In the genomic region with DNA sequence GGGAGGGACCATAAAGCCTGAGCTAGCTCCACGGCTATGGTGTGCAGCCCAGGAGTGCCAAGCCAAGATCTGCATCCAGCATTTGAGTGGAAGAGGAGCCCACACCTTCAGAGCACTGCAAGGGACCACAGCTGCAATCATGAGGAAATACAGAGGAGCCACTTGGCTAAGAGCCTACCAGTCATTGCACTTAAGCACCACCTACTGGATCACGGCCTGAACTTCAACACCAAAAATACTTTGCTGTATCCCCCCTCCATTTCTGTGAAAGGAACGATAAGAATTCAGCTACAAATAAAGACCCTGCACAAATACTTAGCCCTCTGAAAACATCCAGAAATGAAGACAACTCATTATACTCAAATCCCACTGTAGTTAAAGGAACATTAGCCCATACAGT, we compare ENCODE assay signal across 17 cellular contexts.
DNase-seq lines count a peak whose midpoint lies in the region; ATAC-seq, FAIRE-seq and TF ChIP-seq lines count a peak whose summit lies in the region.
"Had no signal": no experiment of that assay in that cellular context is flagged by ENCODE, and none has a peak within 500 bp of the region (broad histone marks: within the 10 kb centered on the region; RNA-seq: fewer than 3 reads in every experiment).

No MANE protein-coding gene starts in this region.

- no peak overlapping the region for H3K4me2 ChIP-seq in DND-41 (ENCODE audit: insufficient read depth, low read length)
- no peak overlapping the region for H3K4me2 ChIP-seq in GM23338

- H4K20me1 ChIP-seq in DND-41 (ENCODE audit: insufficient read depth, low read length) (no peaks in the 10 kb centered on the region), GM23338 (replicated peaks; ENCODE audit: insufficient read depth) (no peaks in the 10 kb centered on the region)

- H3K9me3 Mint-ChIP-seq in GM23338, result peaks cover 41% of the 10 kb centered on the region
- peaks cover 16 to 35% of the 10 kb centered on the region in 2 donors for H3K9me3 Mint-ChIP-seq in stimulated activated naive CD8-positive, alpha-beta T cell treated with anti-CD3 and anti-CD28 coated beads, Interleukin-15, amount 100 ng/mL, for 72 hours

- H3K79me2 ChIP-seq in DND-41 (ENCODE audit: insufficient read depth, low read length), result no peaks in the 10 kb centered on the region
- H3K79me2 ChIP-seq in GM23338 (replicated peaks; ENCODE audit: insufficient read depth), result no peaks in the 10 kb centered on the region

- peaks cover 4% of the 10 kb centered on the region; the same call in 1 of the 3 replicates for H3K4me1 Mint-ChIP-seq in GM23338
- no peaks in the 10 kb centered on the region for H3K4me1 Mint-ChIP-seq in stimulated activated naive CD8-positive, alpha-beta T cell treated with anti-CD3 and anti-CD28 coated beads, Interleukin-15, amount 100 ng/mL, for 72 hours
- H3K4me1 Mint-ChIP-seq: activated CD4-positive, alpha-beta T cell treated with anti-CD3 and anti-CD28 coated beads for 36 hours had no signal

- peak; percentile 40 for TF ChIP-seq CTCF in DND-41 (IDR thresholded peaks at IDR 0.05; ENCODE audit: borderline replicate concordance, extremely low read depth, low read length, poor library complexity, severe bottlenecking)
- TF ChIP-seq CTCF in GM23338 (conservative IDR thresholded peaks at IDR 0.05; ENCODE audit: low read depth in 2 of 2), result peak; percentile 46 to 66
- TF ChIP-seq CTCF in bronchial epithelial cell (IDR thresholded peaks at IDR 0.05; ENCODE audit: insufficient read depth, low read length, severe bottlenecking), result no peak

- no peaks in the 10 kb centered on the region for H3F3A ChIP-seq in GM23338 (replicated peaks; ENCODE audit: low read depth)

- H3K4me3 Mint-ChIP-seq in GM23338, result no peak overlapping the region
- no peak overlapping the region for H3K4me3 Mint-ChIP-seq in stimulated activated naive CD8-positive, alpha-beta T cell treated with anti-CD3 and anti-CD28 coated beads, Interleukin-15, amount 100 ng/mL, for 72 hours
- H3K4me3 Mint-ChIP-seq: activated CD4-positive, alpha-beta T cell treated with anti-CD3 and anti-CD28 coated beads for 36 hours; activated T-cell treated with anti-CD3 and anti-CD28 coated beads, Interleukin-2, amount 50 U/mL, for 4 hours; natural killer cell treated with Interleukin-12 subunit alpha and Interleukin-12 subunit beta and Interleukin-15 and Interleukin-18, amount 100 ng/mL, for 72 hours had no signal

- H3K27ac Mint-ChIP-seq in GM23338, result no peak overlapping the region
- H3K27ac Mint-ChIP-seq in stimulated activated naive CD8-positive, alpha-beta T cell treated with anti-CD3 and anti-CD28 coated beads, Interleukin-15, amount 100 ng/mL, for 72 hours, result no peak overlapping the region
- H3K27ac Mint-ChIP-seq: activated CD4-positive, alpha-beta T cell treated with anti-CD3 and anti-CD28 coated beads for 36 hours; natural killer cell treated with Interleukin-12 subunit alpha and Interleukin-12 subunit beta and Interleukin-15 and Interleukin-18, amount 100 ng/mL, for 72 hours had no signal

- DNase-seq in DND-41, result peak; percentile 6
- peak; percentile 48 for DNase-seq in GM23338 (ENCODE audit: low spot score)
- DNase-seq in NAMALWA (ENCODE audit: low spot score), result peak; percentile 49
- DNase-seq in bronchial epithelial cell (ENCODE audit: low read depth), result no peak
- no peak for DNase-seq in GOT3 (lab: John Stamatoyannopoulos, UW)
- DNase-seq in stimulated activated naive CD8-positive, alpha-beta T cell treated with anti-CD3 and anti-CD28 coated beads, Interleukin-15, amount 100 ng/mL, for 72 hours, result no peak
- no peak for DNase-seq in NCI-H1436 (lab: John Stamatoyannopoulos, UW)
- DNase-seq: activated CD4-positive, alpha-beta T cell treated with anti-CD3 and anti-CD28 coated beads for 36 hours; activated T-cell treated with anti-CD3 and anti-CD28 coated beads, Interleukin-2, amount 50 U/mL, for 4 hours; esophagus squamous epithelium; GF-D8; hippocampal formation; NCI-H187 treated with DMSO at 0.1 percent for 48 hours had no signal

- H3K27ac ChIP-seq in DND-41 (ENCODE audit: low read length) (no peak overlapping the region), GM23338 (ENCODE audit: low read depth) (no peak overlapping the region)
- H3K27ac ChIP-seq: esophagus squamous epithelium, right atrium auricular region had no signal

- H3K4me3 ChIP-seq in DND-41 (ENCODE audit: low read depth in 1 of 2, low read length in 2 of 2), result no peak overlapping the region
- no peak overlapping the region for H3K4me3 ChIP-seq in GM23338
- no peak overlapping the region for H3K4me3 ChIP-seq in bronchial epithelial cell (ENCODE audit: low read depth, low read length)
- H3K4me3 ChIP-seq: esophagus squamous epithelium, right atrium auricular region had no signal

- no peak overlapping the region for H3K9ac ChIP-seq in DND-41 (ENCODE audit: low read depth, low read length)

- peak; percentile 23 for FAIRE-seq in bronchial epithelial cell (lab: Jason Lieb, UNC)
- FAIRE-seq: HTR-8/SVneo had no signal

- peaks cover 9% of the 10 kb centered on the region; the same call in 1 of the 2 replicates for H3K9me2 ChIP-seq in GM23338 (ENCODE audit: insufficient read depth)

- H2AFZ ChIP-seq in DND-41 (ENCODE audit: low read depth, low read length) (no peak overlapping the region), GM23338 (no peak overlapping the region)

- H3K9me3 ChIP-seq in DND-41 (ENCODE audit: insufficient read depth, low read length, severe bottlenecking), result peaks cover 2% of the 10 kb centered on the region

- peaks cover 13% of the 10 kb centered on the region for H3K36me3 Mint-ChIP-seq in GM23338 (ENCODE audit: low read depth)

- H3K4me1 ChIP-seq in DND-41 (ENCODE audit: insufficient read depth, low read length), result no peaks in the 10 kb centered on the region
- peaks cover 5% of the 10 kb centered on the region; the same call in 1 of the 2 replicates for H3K4me1 ChIP-seq in GM23338 (ENCODE audit: insufficient read depth)
- H3K4me1 ChIP-seq: esophagus squamous epithelium, right atrium auricular region had no signal

- H3K27me3 ChIP-seq in DND-41 (ENCODE audit: insufficient read depth, low read length, poor library complexity) (no peaks in the 10 kb centered on the region), GM23338 (ENCODE audit: insufficient read depth) (no peaks in the 10 kb centered on the region), bronchial epithelial cell (ENCODE audit: control insufficient read depth, insufficient read depth, low read length) (no peaks in the 10 kb centered on the region)
- H3K27me3 ChIP-seq: esophagus squamous epithelium, right atrium auricular region had no signal

- no peaks in the 10 kb centered on the region for H3K36me3 ChIP-seq in DND-41 (ENCODE audit: insufficient read depth, low read length)
- H3K36me3 ChIP-seq in GM23338 (ENCODE audit: insufficient read depth), result peaks cover 10% of the 10 kb centered on the region; the same call in 1 of the 2 replicates
- no peaks in the 10 kb centered on the region for H3K36me3 ChIP-seq in bronchial epithelial cell (ENCODE audit: control insufficient read depth, insufficient read depth, low read length)
- H3K36me3 ChIP-seq: esophagus squamous epithelium, right atrium auricular region had no signal

- ATAC-seq in DND-41 (ENCODE audit: insufficient read depth, low read depth) (no peak), GM23338 (no peak), HG03520 (IDR thresholded peaks at IDR 0.05; ENCODE audit: unreplicated experiment) (no peak)
- no peak for ATAC-seq in stimulated activated naive CD8-positive, alpha-beta T cell treated with anti-CD3 and anti-CD28 coated beads, Interleukin-15, amount 100 ng/mL, for 72 hours
- ATAC-seq: activated CD4-positive, alpha-beta T cell treated with anti-CD3 and anti-CD28 coated beads for 36 hours; activated T-cell treated with anti-CD3 and anti-CD28 coated beads, Interleukin-2, amount 50 U/mL, for 4 hours; natural killer cell treated with Interleukin-12 subunit alpha and Interleukin-12 subunit beta and Interleukin-15 and Interleukin-18, amount 100 ng/mL, for 72 hours had no signal

- peaks cover 7% of the 10 kb centered on the region for H3K27me3 Mint-ChIP-seq in GM23338 (ENCODE audit: insufficient read depth, low read depth, poor library complexity)
- no peaks in the 10 kb centered on the region for H3K27me3 Mint-ChIP-seq in stimulated activated naive CD8-positive, alpha-beta T cell treated with anti-CD3 and anti-CD28 coated beads, Interleukin-15, amount 100 ng/mL, for 72 hours
- H3K27me3 Mint-ChIP-seq: natural killer cell treated with Interleukin-12 subunit alpha and Interleukin-12 subunit beta and Interleukin-15 and Interleukin-18, amount 100 ng/mL, for 72 hours had no signal

TF ChIP-seq in GM23338, 12 proteins besides CTCF, POLR2A, EP300 and RAD21 (continues in another document):
- TF ChIP-seq EZH2 (IDR thresholded peaks at IDR 0.05; ENCODE audit: low read depth, unreplicated experiment), result no peak
- no peak for TF ChIP-seq ZNF114 (CRISPR knock-in tag; IDR thresholded peaks at IDR 0.05)
- TF ChIP-seq EZH2phosphoT487 (IDR thresholded peaks at IDR 0.05; ENCODE audit: unreplicated experiment), result no peak
- TF ChIP-seq ZNF331 (CRISPR knock-in tag; IDR thresholded peaks at IDR 0.05; ENCODE audit: low read depth), result no peak
- TF ChIP-seq, protein P1, sequence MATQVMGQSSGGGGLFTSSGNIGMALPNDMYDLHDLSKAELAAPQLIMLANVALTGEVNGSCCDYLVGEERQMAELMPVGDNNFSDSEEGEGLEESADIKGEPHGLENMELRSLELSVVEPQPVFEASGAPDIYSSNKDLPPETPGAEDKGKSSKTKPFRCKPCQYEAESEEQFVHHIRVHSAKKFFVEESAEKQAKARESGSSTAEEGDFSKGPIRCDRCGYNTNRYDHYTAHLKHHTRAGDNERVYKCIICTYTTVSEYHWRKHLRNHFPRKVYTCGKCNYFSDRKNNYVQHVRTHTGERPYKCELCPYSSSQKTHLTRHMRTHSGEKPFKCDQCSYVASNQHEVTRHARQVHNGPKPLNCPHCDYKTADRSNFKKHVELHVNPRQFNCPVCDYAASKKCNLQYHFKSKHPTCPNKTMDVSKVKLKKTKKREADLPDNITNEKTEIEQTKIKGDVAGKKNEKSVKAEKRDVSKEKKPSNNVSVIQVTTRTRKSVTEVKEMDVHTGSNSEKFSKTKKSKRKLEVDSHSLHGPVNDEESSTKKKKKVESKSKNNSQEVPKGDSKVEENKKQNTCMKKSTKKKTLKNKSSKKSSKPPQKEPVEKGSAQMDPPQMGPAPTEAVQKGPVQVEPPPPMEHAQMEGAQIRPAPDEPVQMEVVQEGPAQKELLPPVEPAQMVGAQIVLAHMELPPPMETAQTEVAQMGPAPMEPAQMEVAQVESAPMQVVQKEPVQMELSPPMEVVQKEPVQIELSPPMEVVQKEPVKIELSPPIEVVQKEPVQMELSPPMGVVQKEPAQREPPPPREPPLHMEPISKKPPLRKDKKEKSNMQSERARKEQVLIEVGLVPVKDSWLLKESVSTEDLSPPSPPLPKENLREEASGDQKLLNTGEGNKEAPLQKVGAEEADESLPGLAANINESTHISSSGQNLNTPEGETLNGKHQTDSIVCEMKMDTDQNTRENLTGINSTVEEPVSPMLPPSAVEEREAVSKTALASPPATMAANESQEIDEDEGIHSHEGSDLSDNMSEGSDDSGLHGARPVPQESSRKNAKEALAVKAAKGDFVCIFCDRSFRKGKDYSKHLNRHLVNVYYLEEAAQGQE (IDR thresholded peaks at IDR 0.05; ENCODE audit: unreplicated experiment), result no peak
- no peak for TF ChIP-seq STAT1 (IDR thresholded peaks at IDR 0.05; ENCODE audit: unreplicated experiment)
- no peak for TF ChIP-seq CREB1 (CRISPR knock-in tag; IDR thresholded peaks at IDR 0.05; ENCODE audit: low read depth)
- TF ChIP-seq NANOG (IDR thresholded peaks at IDR 0.05; ENCODE audit: borderline replicate concordance), result no peak

Comparison
In these comparisons a context has a peak if more than half of its experiments do, and no peak if none do; other contexts are left out.
1. DNase-seq: peak in DND-41 (single experiment), GM23338 (single experiment) and NAMALWA (single experiment); none in bronchial epithelial cell (single experiment), GOT3 (single experiment), stimulated activated naive CD8-positive, alpha-beta T cell treated with anti-CD3 and anti-CD28 coated beads, Interleukin-15, amount 100 ng/mL, for 72 hours (0 of 2) and NCI-H1436 (single experiment).